ENCODE assay signal across 14 cellular contexts in genomic region chr18:46518438-46518837, GRCh38.
DNase-seq lines count a peak whose midpoint lies in the region; ATAC-seq and TF ChIP-seq lines count a peak whose summit lies in the region.
"Had no signal": no experiment of that assay in that cellular context is flagged by ENCODE, and none has a peak within 500 bp of the region (broad histone marks: within the 10 kb centered on the region; RNA-seq: fewer than 3 reads in every experiment).

No MANE protein-coding gene starts in this region.

- H3K27ac ChIP-seq in OCI-LY3 (ENCODE audit: low read length) (no peak overlapping the region), thoracic aorta (no peak overlapping the region)
- H3K27ac ChIP-seq: gastroesophageal sphincter, SK-N-MC had no signal

- H3K4me2 ChIP-seq in OCI-LY3 (ENCODE audit: low read length): no peak overlapping the region

- TF ChIP-seq POLR2A in GM18505 (IDR thresholded peaks at IDR 0.05; ENCODE audit: borderline replicate concordance, extremely low read depth, insufficient read depth, insufficient read length): no peak

- peak; percentile 82 to 84 for ATAC-seq in left cardiac atrium
- ATAC-seq in thoracic aorta (ENCODE audit: insufficient number of reproducible peaks, low FRiP score, low read depth): no peak
- no peak for ATAC-seq in GM18519 (IDR thresholded peaks at IDR 0.05; ENCODE audit: low FRiP score, unreplicated experiment)
- ATAC-seq in GM18505 (IDR thresholded peaks at IDR 0.05; ENCODE audit: unreplicated experiment): no peak
- ATAC-seq: gastroesophageal sphincter, sciatic nerve had no signal

- H3K79me2 ChIP-seq in OCI-LY3 (ENCODE audit: low read length): no peaks in the 10 kb centered on the region

- H3K9ac ChIP-seq in OCI-LY3 (ENCODE audit: low read length): no peak overlapping the region

- TF ChIP-seq CTCF in OCI-LY3 (IDR thresholded peaks at IDR 0.05; ENCODE audit: low read depth, low read length) (peak; percentile 32; the same call in 1 of the 2 replicates), thoracic aorta (IDR thresholded peaks at IDR 0.05) (peak; percentile 17)

- intact Hi-C loops in left cardiac atrium (cut with DNase I): loop anchor here (2.0 to 10.0 kb wide), 4 partner anchors 64 to 354 kb away; no protein-coding TSS in a partner anchor

- H3K4me3 ChIP-seq in OCI-LY3 (ENCODE audit: low read length): no peak overlapping the region
- no peak overlapping the region for H3K4me3 ChIP-seq in thoracic aorta
- H3K4me3 ChIP-seq: gastroesophageal sphincter, SK-N-MC had no signal

- H4K20me1 ChIP-seq in OCI-LY3 (ENCODE audit: insufficient read depth, low read length): no peaks in the 10 kb centered on the region

- H3K36me3 ChIP-seq in OCI-LY3 (replicated peaks; ENCODE audit: low read depth, low read length): no peaks in the 10 kb centered on the region
- no peaks in the 10 kb centered on the region for H3K36me3 ChIP-seq in thoracic aorta
- H3K36me3 ChIP-seq: gastroesophageal sphincter had no signal

- no peak overlapping the region for H2AFZ ChIP-seq in OCI-LY3 (ENCODE audit: low read depth, low read length)

- H3K27me3 ChIP-seq in OCI-LY3 (ENCODE audit: low read depth, low read length) (peaks cover 62% of the 10 kb centered on the region), thoracic aorta (replicated peaks; ENCODE audit: insufficient read depth) (no peaks in the 10 kb centered on the region)
- H3K27me3 ChIP-seq: gastroesophageal sphincter had no signal

- peak; percentile 31 to 59 for DNase-seq in NCI-H524 (lab: John Stamatoyannopoulos, UW)
- no peak for DNase-seq in NCI-H524 treated with DMSO at 0.1 percent for 48 hours (lab: John Stamatoyannopoulos, UW)
- DNase-seq in left cardiac atrium: peak; percentile 36
- no peak for DNase-seq in thoracic aorta (ENCODE audit: low spot score)
- DNase-seq in stimulated activated CD8-positive, alpha-beta memory T cell treated with anti-CD3 and anti-CD28 coated beads, Interleukin-4, amount 100 ng/mL, for 48 hours: no peak
- DNase-seq: activated CD4-positive, alpha-beta T cell treated with anti-CD3 and anti-CD28 coated beads, Interleukin-2, amount 50 U/mL, for 1 hour; activated naive CD4-positive, alpha-beta T cell treated with anti-CD3 and anti-CD28 coated beads, Interleukin-2, amount 10 ng/mL, durations not matched to agents 7 days and 5 days; NCI-H1694 had no signal

- H3K4me1 ChIP-seq in OCI-LY3 (ENCODE audit: low read length) (no peaks in the 10 kb centered on the region), thoracic aorta (ENCODE audit: control insufficient read depth in 1 of 2, low read depth in 2 of 2) (no peaks in the 10 kb centered on the region)
- H3K4me1 ChIP-seq: gastroesophageal sphincter had no signal

- H3K9me3 ChIP-seq in OCI-LY3 (ENCODE audit: insufficient read depth, low read length) (no peaks in the 10 kb centered on the region), thoracic aorta (no peaks in the 10 kb centered on the region)

Comparison
In these comparisons a context has a peak if more than half of its experiments do, and no peak if none do; other contexts are left out.
1. DNase-seq: peak in NCI-H524 (2 of 2) and left cardiac atrium (single experiment); none in NCI-H524 treated with DMSO at 0.1 percent for 48 hours (single experiment), thoracic aorta (single experiment) and stimulated activated CD8-positive, alpha-beta memory T cell treated with anti-CD3 and anti-CD28 coated beads, Interleukin-4, amount 100 ng/mL, for 48 hours (single experiment).
2. ATAC-seq: peak in left cardiac atrium (2 of 2); none in thoracic aorta (single experiment), GM18519 (single experiment) and GM18505 (single experiment).